ENCODE assay signal across 17 cellular contexts in the genomic region with DNA sequence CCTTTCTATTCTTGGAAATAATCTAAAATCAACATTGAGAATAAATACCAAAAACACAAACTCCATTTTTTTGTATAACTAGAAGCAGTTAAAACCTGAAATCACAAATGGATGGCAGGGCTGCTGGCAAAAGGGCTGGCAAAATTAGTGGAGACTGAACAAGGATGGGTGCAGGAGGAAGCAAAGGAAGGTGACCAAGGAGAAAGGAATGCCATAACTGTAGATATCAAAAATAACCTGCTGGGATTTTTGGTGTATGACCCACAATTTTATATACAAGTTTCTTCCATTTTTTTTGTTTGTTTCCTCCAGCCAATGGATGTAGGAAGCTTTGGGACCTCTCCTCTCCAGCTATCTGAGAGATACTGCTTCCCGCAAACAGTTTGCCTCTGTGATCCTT. TPM values are rescaled to one million over a fixed set of nuclear protein-coding genes. Genes with fewer than 3 reads are reported as not detected.
DNase-seq lines count a peak whose midpoint lies in the region; ATAC-seq and TF ChIP-seq lines count a peak whose summit lies in the region.
"Had no signal": no experiment of that assay in that cellular context is flagged by ENCODE, and none has a peak within 500 bp of the region (broad histone marks: within the 10 kb centered on the region; RNA-seq: fewer than 3 reads in every experiment).

No MANE protein-coding gene starts in this region.

- H2AFZ ChIP-seq in mammary epithelial cell (ENCODE audit: low read depth, low read length) (no peak overlapping the region), IMR-90 (replicated peaks; ENCODE audit: low read length, poor library complexity) (no peak overlapping the region)

- CTCF ChIA-PET in mammary epithelial cell (lab: Charles Lee; ENCODE audit: low non-redundant PET) = no interaction called here
- CTCF ChIA-PET in IMR-90 (lab: Yijun Ruan, JAX) = no interaction called here

- H3K56ac ChIP-seq in IMR-90 (ENCODE audit: extremely low read depth, insufficient read depth, low read length) (no peak overlapping the region), mesendoderm (ENCODE audit: low read length) (no peak overlapping the region)

- no peak for TF ChIP-seq CTCF in mammary epithelial cell (conservative IDR thresholded peaks at IDR 0.05 in 1 of 2, IDR thresholded peaks at IDR 0.05 in 1 of 2; ENCODE audit: extremely low read depth in 1 of 2, insufficient read depth in 1 of 2, low read depth in 1 of 2, low read length in 2 of 2)
- no peak for TF ChIP-seq CTCF in breast epithelium (IDR thresholded peaks at IDR 0.05)
- TF ChIP-seq CTCF in IMR-90 (conservative IDR thresholded peaks at IDR 0.05; ENCODE audit: low read depth, low read length) = no peak
- no peak for TF ChIP-seq CTCF in choroid plexus epithelial cell (conservative IDR thresholded peaks at IDR 0.05; ENCODE audit: low read depth, low read length)
- TF ChIP-seq CTCF in GM10266 (IDR thresholded peaks at IDR 0.05; ENCODE audit: control insufficient read depth, insufficient read depth, low read depth, missing control alignments) = no peak

- POLR2A ChIA-PET in IMR-90 (lab: Charles Lee; ENCODE audit: unreplicated experiment) = no interaction called here

- H3K79me1 ChIP-seq in IMR-90 (ENCODE audit: low read depth in 1 of 2, low read length in 2 of 2) (no peaks in the 10 kb centered on the region), mesendoderm (ENCODE audit: low read length) (no peaks in the 10 kb centered on the region)

- intact Hi-C loops in mammary epithelial cell (cut with micrococcal nuclease) (no loop called here), breast epithelium (cut with DNase I; ENCODE audit: low total_unique reads) (no loop called here), IMR-90 (cut with micrococcal nuclease) (no loop called here)

- no peak overlapping the region for H3K9ac ChIP-seq in mammary epithelial cell (ENCODE audit: insufficient read depth, low read length)
- H3K9ac ChIP-seq in IMR-90 (ENCODE audit: low read depth, low read length) = no peak overlapping the region
- no peak overlapping the region for H3K9ac ChIP-seq in mesendoderm (ENCODE audit: low read length)

- dilution Hi-C loops in mammary epithelial cell (cut with HindIII; ENCODE audit: low sequenced_read_pairs) (no loop called here), IMR-90 (cut with HindIII; ENCODE audit: low sequenced_read_pairs, unreplicated experiment) (no loop called here)

- H3K18ac ChIP-seq in IMR-90 (ENCODE audit: low read depth, low read length) = no peak overlapping the region
- H3K18ac ChIP-seq in mesendoderm (ENCODE audit: low read length) = no peak overlapping the region

- H2BK5ac ChIP-seq in IMR-90 (ENCODE audit: low read depth, low read length, poor library complexity, severe bottlenecking) = no peak overlapping the region
- no peak overlapping the region for H2BK5ac ChIP-seq in mesendoderm (ENCODE audit: low read length)

- no peaks in the 10 kb centered on the region for H3K9me1 ChIP-seq in IMR-90 (ENCODE audit: insufficient read depth, low read length)

- H3K27me3 ChIP-seq in mammary epithelial cell (ENCODE audit: insufficient read depth, low read length) = no peaks in the 10 kb centered on the region
- H3K27me3 ChIP-seq in breast epithelium = no peaks in the 10 kb centered on the region
- H3K27me3 ChIP-seq in IMR-90 (ENCODE audit: control insufficient read depth, insufficient read depth, low read length) = no peaks in the 10 kb centered on the region
- no peaks in the 10 kb centered on the region for H3K27me3 ChIP-seq in mesendoderm (ENCODE audit: insufficient read depth, low read length, poor library complexity)

- TF ChIP-seq POLR2A in breast epithelium (IDR thresholded peaks at IDR 0.05) (no peak), IMR-90 (IDR thresholded peaks at IDR 0.05; ENCODE audit: low read depth, low read length) (no peak)

- H2AK9ac ChIP-seq in IMR-90 (replicated peaks; ENCODE audit: low read depth, low read length, poor library complexity) = no peak overlapping the region

- no peak overlapping the region for H4K5ac ChIP-seq in IMR-90 (ENCODE audit: low read depth, low read length)
- H4K5ac ChIP-seq in mesendoderm (ENCODE audit: low read length) = no peak overlapping the region

- H3K4me1 ChIP-seq in mammary epithelial cell (ENCODE audit: insufficient read depth, low read length) = no peaks in the 10 kb centered on the region
- no peaks in the 10 kb centered on the region for H3K4me1 ChIP-seq in breast epithelium
- H3K4me1 ChIP-seq in IMR-90 (ENCODE audit: control insufficient read depth, insufficient read depth, low read length) = no peaks in the 10 kb centered on the region
- H3K4me1 ChIP-seq in mesendoderm (ENCODE audit: control insufficient read depth, low read depth, low read length) = no peaks in the 10 kb centered on the region

- H3K4ac ChIP-seq in IMR-90 (ENCODE audit: low read depth, low read length) (no peak overlapping the region), mesendoderm (ENCODE audit: low read depth, low read length) (no peak overlapping the region)

- H2AK5ac ChIP-seq in IMR-90 (ENCODE audit: low read depth, low read length) = no peak overlapping the region
- no peak overlapping the region for H2AK5ac ChIP-seq in mesendoderm (ENCODE audit: low read length)

- H2BK15ac ChIP-seq in IMR-90 (ENCODE audit: low read depth, low read length) (no peak overlapping the region), mesendoderm (replicated peaks; ENCODE audit: low read depth) (no peak overlapping the region)

- BruUV-seq in mammary epithelial cell (replicated peaks; lab: Mats Ljungman, UMichigan) = no TSS peak
- BruUV-seq in IMR-90 (replicated peaks; lab: Mats Ljungman, UMichigan) = no TSS peak

- WGBS in mammary epithelial cell (ENCODE audit: low coverage, missing lambda C conversion rate) = 100% methylated on average over 1 of the region's 1 CpG
- no CpG with 5 or more reads among the region's 1 CpG for WGBS in IMR-90 (ENCODE audit: extremely low coverage in 2 of 2, insufficient read length in 1 of 2), 2 experiments
- WGBS in mesendoderm (ENCODE audit: extremely low coverage, insufficient coverage, low lambda C conversion rate) = no CpG with 5 or more reads among the region's 1 CpG

- no peak for TF ChIP-seq RAD21 in IMR-90 (IDR thresholded peaks at IDR 0.05; ENCODE audit: low read length)

- H4K8ac ChIP-seq in IMR-90 (ENCODE audit: low read depth in 2 of 2, low read length in 2 of 2) (no peak overlapping the region), mesendoderm (ENCODE audit: low read depth, low read length) (no peak overlapping the region)

- no peak overlapping the region for H3K23ac ChIP-seq in IMR-90 (ENCODE audit: low read depth, low read length)
- H3K23ac ChIP-seq in mesendoderm (ENCODE audit: low read length) = no peak overlapping the region

- no peak overlapping the region for H3K14ac ChIP-seq in IMR-90 (replicated peaks; ENCODE audit: low read depth, low read length)

- no peak overlapping the region for H3K4me2 ChIP-seq in mammary epithelial cell (ENCODE audit: insufficient read depth, low read depth, low read length)
- H3K4me2 ChIP-seq in IMR-90 (ENCODE audit: low read depth, low read length) = no peak overlapping the region
- no peak overlapping the region for H3K4me2 ChIP-seq in mesendoderm (ENCODE audit: low read length)

- H3K27ac ChIP-seq in mammary epithelial cell (ENCODE audit: insufficient read depth, low read depth, low read length) = no peak overlapping the region
- no peak overlapping the region for H3K27ac ChIP-seq in breast epithelium
- no peak overlapping the region for H3K27ac ChIP-seq in IMR-90 (ENCODE audit: insufficient read depth, low read length)
- H3K27ac ChIP-seq in mesendoderm (ENCODE audit: low read depth, low read length) = no peak overlapping the region

- no peak overlapping the region for H4K91ac ChIP-seq in IMR-90 (ENCODE audit: insufficient read depth, low read depth, low read length)

- in situ Hi-C loops in mammary epithelial cell (cut with MboI; ENCODE audit: low sequenced_read_pairs in 2 of 2) (no loop called here), IMR-90 (cut with MboI; ENCODE audit: low sequenced_read_pairs) (no loop called here)

- H3K9me3 ChIP-seq in mammary epithelial cell (replicated peaks; ENCODE audit: insufficient read depth, low read length) (peaks cover 8% of the 10 kb centered on the region), breast epithelium (no peaks in the 10 kb centered on the region), IMR-90 (ENCODE audit: control insufficient read depth, insufficient read depth, low read length) (peaks cover 2% of the 10 kb centered on the region; the same call in 1 of the 2 replicates)

- H3K36me3 ChIP-seq in mammary epithelial cell (ENCODE audit: insufficient read depth, low read length) = peaks cover 7% of the 10 kb centered on the region
- H3K36me3 ChIP-seq in breast epithelium = peaks cover 4% of the 10 kb centered on the region
- H3K36me3 ChIP-seq in IMR-90 (ENCODE audit: control insufficient read depth, insufficient read depth, low read length) = peaks cover 2% of the 10 kb centered on the region; the same call in 1 of the 2 replicates
- no peaks in the 10 kb centered on the region for H3K36me3 ChIP-seq in mesendoderm (ENCODE audit: control insufficient read depth, insufficient read depth, low read length)

- H4K20me1 ChIP-seq in mammary epithelial cell (ENCODE audit: insufficient read depth, low read length) = no peaks in the 10 kb centered on the region
- H4K20me1 ChIP-seq in IMR-90 (ENCODE audit: insufficient read depth, low read length) = no peaks in the 10 kb centered on the region

- peak; percentile 16 for DNase-seq in mammary epithelial cell
- DNase-seq in breast epithelium (ENCODE audit: low spot score in 2 of 2) = no peak
- peak; percentile 8 for DNase-seq in IMR-90
- DNase-seq in choroid plexus epithelial cell (ENCODE audit: low read depth) = peak; percentile 2
- no peak for DNase-seq in mesendoderm
- no peak for DNase-seq in GM10266 (ENCODE audit: extremely low spot score)
- no peak for DNase-seq in middle frontal gyrus (ENCODE audit: extremely low spot score, low spot score)
- DNase-seq: COR-L47; DMS53; GOT3; HFFc6; Karpas-422; NCI-H1105 treated with DMSO at 0.1 percent for 48 hours; NCI-H1694 treated with DMSO at 0.1 percent for 48 hours; NCI-H446 treated with DMSO at 0.1 percent for 48 hours; NK-92 treated with Interleukin-12 subunit alpha and Interleukin-12 subunit beta, amount 100 ng/mL, for 24 hours had no signal

- H2BK120ac ChIP-seq in IMR-90 (ENCODE audit: low read depth, low read length) (no peak overlapping the region), mesendoderm (ENCODE audit: low read depth, low read length) (no peak overlapping the region)

- no peak for ATAC-seq in IMR-90 (ENCODE audit: low read depth)
- ATAC-seq in GM19452 (IDR thresholded peaks at IDR 0.05; ENCODE audit: unreplicated experiment) = no peak

- H3K79me2 ChIP-seq in mammary epithelial cell (ENCODE audit: insufficient read depth, low read length) = no peaks in the 10 kb centered on the region
- H3K79me2 ChIP-seq in mesendoderm (ENCODE audit: control insufficient read depth, insufficient read depth, low read length) = no peaks in the 10 kb centered on the region

- no peak overlapping the region for H2BK20ac ChIP-seq in IMR-90 (ENCODE audit: low read depth, low read length)

- H3K4me3 ChIP-seq in mammary epithelial cell (replicated peaks in 1 of 3; ENCODE audit: insufficient read depth in 1 of 3, low read depth in 2 of 3, low read length in 3 of 3) = no peak overlapping the region
- no peak overlapping the region for H3K4me3 ChIP-seq in breast epithelium
- no peak overlapping the region for H3K4me3 ChIP-seq in IMR-90 (ENCODE audit: insufficient read depth, low read depth, low read length)
- H3K4me3 ChIP-seq in choroid plexus epithelial cell (ENCODE audit: low read depth, low read length) = no peak overlapping the region
- no peak overlapping the region for H3K4me3 ChIP-seq in mesendoderm (ENCODE audit: low read length)

RNA-seq across cellular contexts. Expression of a gene that starts 12.7 kb away (rescaled TPM):
- total RNA-seq in mammary epithelial cell = 1 to 10 TPM; 4.8 to 5.9 TPM
- 0.46 TPM for polyA plus RNA-seq in mammary epithelial cell
- polyA minus RNA-seq in mammary epithelial cell = 7.3 TPM
- total RNA-seq in breast epithelium = 10 to 100 TPM in 2 of 3 donors, 1 to 10 TPM in 1; 6.6 to 28.4 (median 23.6) TPM
- 0.90 and 1.9 TPM in 2 replicates for total RNA-seq in IMR-90 (2012; rRNA removed)
- polyA plus RNA-seq in IMR-90 (2012; rRNA removed) = 1.1 and 1.7 TPM in 2 replicates
- 0.03 and 0.04 TPM in 2 replicates for polyA plus RNA-seq in IMR-90 (2012; cell fraction: cytosol; rRNA removed)
- polyA plus RNA-seq in IMR-90 (2012; cell fraction: nucleus; rRNA removed; ENCODE audit: low replicate concordance) = 1.4 and 14.3 TPM in 2 replicates
- 0.74 TPM for polyA plus RNA-seq in mesendoderm (2013, experiment 1 of 2)
- polyA plus RNA-seq in mesendoderm (2013, experiment 2 of 2) = 0.62 TPM

Comparison
In these comparisons a context has a peak if more than half of its experiments do, and no peak if none do; other contexts are left out.
1. DNase-seq: peak in mammary epithelial cell (single experiment), IMR-90 (single experiment) and choroid plexus epithelial cell (single experiment); none in breast epithelium (0 of 2), mesendoderm (single experiment), GM10266 (single experiment) and middle frontal gyrus (single experiment).